Comparison of ENCODE assay signal across 1 cellular context in genomic region chr6:107864235-107864970, GRCh38.
TF ChIP-seq lines count a peak whose summit lies in the region.

No MANE protein-coding gene starts in this region.

TF ChIP-seq in H1, 55 proteins besides CTCF, POLR2A, EP300 and RAD21 (continued from another document):
- no peak for TF ChIP-seq E2F6 (IDR thresholded peaks at IDR 0.05)
- TF ChIP-seq POLR2AphosphoS5 (IDR thresholded peaks at IDR 0.05; ENCODE audit: low read depth, low read length), result no peak
- TF ChIP-seq GTF2F1 (IDR thresholded peaks at IDR 0.05; ENCODE audit: borderline replicate concordance, low read depth, low read length), result no peak
- TF ChIP-seq EZH2 (IDR thresholded peaks at IDR 0.05; ENCODE audit: low read depth, low read length, severe bottlenecking), result no peak
- no peak for TF ChIP-seq RFX5 (IDR thresholded peaks at IDR 0.05; ENCODE audit: borderline replicate concordance, low read depth, low read length)
- TF ChIP-seq TAF1 (IDR thresholded peaks at IDR 0.05; ENCODE audit: low read depth, low read length), result no peak
- TF ChIP-seq TAF7 (optimal IDR thresholded peaks at IDR 0.05; ENCODE audit: borderline replicate concordance, low read depth, low read length), result no peak
- no peak for TF ChIP-seq PHF8 (conservative IDR thresholded peaks at IDR 0.05; ENCODE audit: low read depth, low read length)
- no peak for TF ChIP-seq CTBP2 (IDR thresholded peaks at IDR 0.05; ENCODE audit: borderline replicate concordance, insufficient read depth, insufficient read length, low read length)
